8 cellular contexts compared by ENCODE assay signal in genomic region chr17:6069611-6070279, GRCh38. TPM values are rescaled to one million over a fixed set of nuclear protein-coding genes. Genes with fewer than 3 reads are reported as not detected.
DNase-seq lines count a peak whose midpoint lies in the region; ATAC-seq and TF ChIP-seq lines count a peak whose summit lies in the region.

No MANE protein-coding gene starts in this region.

- peak overlapping the region; percentile 29 for H3K4me3 Mint-ChIP-seq in activated CD8-positive, alpha-beta T cell treated with anti-CD3 and anti-CD28 coated beads, Interleukin-2, amount 10 ng/mL, durations not matched to agents 7 days and 5 days
- H3K4me3 Mint-ChIP-seq in progenitor cell of endocrine pancreas (ENCODE audit: low read depth): peak overlapping the region; percentile 85

- H3K9me3 ChIP-seq in left ventricle myocardium inferior (replicated peaks): no peaks in the 10 kb centered on the region

- peak overlapping the region; percentile 79 for H3K4me3 ChIP-seq in left ventricle myocardium inferior

- H3K27ac Mint-ChIP-seq in activated CD8-positive, alpha-beta T cell treated with anti-CD3 and anti-CD28 coated beads, Interleukin-2, amount 10 ng/mL, durations not matched to agents 7 days and 5 days: no peak overlapping the region
- H3K27ac Mint-ChIP-seq in progenitor cell of endocrine pancreas: peak overlapping the region; percentile 21

- TF ChIP-seq CTCF in left ventricle myocardium inferior (IDR thresholded peaks at IDR 0.05; ENCODE audit: borderline replicate concordance) (no peak), progenitor cell of endocrine pancreas (IDR thresholded peaks at IDR 0.05; ENCODE audit: unreplicated experiment) (no peak), GM10248 (IDR thresholded peaks at IDR 0.05; ENCODE audit: control extremely low read depth, extremely low read depth, low read depth, missing control alignments) (no peak)

- H3K9me3 Mint-ChIP-seq in activated CD8-positive, alpha-beta T cell treated with anti-CD3 and anti-CD28 coated beads, Interleukin-2, amount 10 ng/mL, durations not matched to agents 7 days and 5 days (ENCODE audit: insufficient read depth): no peaks in the 10 kb centered on the region
- no peaks in the 10 kb centered on the region for H3K9me3 Mint-ChIP-seq in progenitor cell of endocrine pancreas (ENCODE audit: low read depth)

- H3K27me3 ChIP-seq in left ventricle myocardium inferior (ENCODE audit: low read depth): peaks cover 61% of the 10 kb centered on the region

- H3K27ac ChIP-seq in left ventricle myocardium inferior (replicated peaks): no peak overlapping the region

- DNase-seq in HEK293T (ENCODE audit: extremely low spot score) (peak; percentile 21), left ventricle myocardium inferior (no peak), progenitor cell of endocrine pancreas (ENCODE audit: low spot score, unreplicated experiment) (no peak), GM10248 (ENCODE audit: extremely low spot score) (no peak)
- DNase-seq in activated CD8-positive, alpha-beta T cell treated with anti-CD3 and anti-CD28 coated beads, Interleukin-2, amount 10 ng/mL, durations not matched to agents 7 days and 5 days: no peak
- DNase-seq in stimulated activated naive CD4-positive, alpha-beta T cell treated with Interleukin-2 at 50 U/mL for 16 hours (lab: John Stamatoyannopoulos, UW): no peak
- DNase-seq in activated CD8-positive, alpha-beta memory T cell treated with anti-CD3 and anti-CD28 coated beads for 24 hours: no peak

- H3K4me1 Mint-ChIP-seq in activated CD8-positive, alpha-beta T cell treated with anti-CD3 and anti-CD28 coated beads, Interleukin-2, amount 10 ng/mL, durations not matched to agents 7 days and 5 days (ENCODE audit: low read depth): peaks cover 8% of the 10 kb centered on the region
- H3K4me1 Mint-ChIP-seq in progenitor cell of endocrine pancreas (ENCODE audit: low read depth): peaks cover 10% of the 10 kb centered on the region

- intact Hi-C loops in left ventricle myocardium inferior (cut with micrococcal nuclease): no loop called here

- POLR2A ChIA-PET in HEK293T (lab: Yijun Ruan, JAX): no interaction called here
- POLR2A ChIA-PET in activated CD8-positive, alpha-beta T cell treated with anti-CD3 and anti-CD28 coated beads, Interleukin-2, amount 10 ng/mL, durations not matched to agents 7 days and 5 days (lab: Charles Lee): no interaction called here
- POLR2A ChIA-PET in GM10248 (lab: Yijun Ruan, JAX): no interaction called here

- no peaks in the 10 kb centered on the region for H3K36me3 ChIP-seq in left ventricle myocardium inferior

- CTCF ChIA-PET in HEK293T (lab: Yijun Ruan, JAX) (interaction anchor here (1.1 kb wide), 1 partner anchor 59 kb away, joined by 3 read pairs; no protein-coding TSS in a partner anchor), GM10248 (lab: Yijun Ruan, JAX) (interaction anchor here (1.2 to 1.7 kb wide), 2 partner anchors 12 to 20 kb away, joined by 4 to 5 read pairs; no protein-coding TSS in a partner anchor)
- CTCF ChIA-PET in activated CD8-positive, alpha-beta T cell treated with anti-CD3 and anti-CD28 coated beads, Interleukin-2, amount 10 ng/mL, durations not matched to agents 7 days and 5 days (lab: Charles Lee): interaction anchor here (1.5 kb wide), 1 partner anchor 11 kb away, joined by 8 read pairs; no protein-coding TSS in a partner anchor

- ATAC-seq in activated CD8-positive, alpha-beta T cell treated with anti-CD3 and anti-CD28 coated beads, Interleukin-2, amount 10 ng/mL, durations not matched to agents 7 days and 5 days: no peak
- no peak for ATAC-seq in HG02970 (IDR thresholded peaks at IDR 0.05; ENCODE audit: low FRiP score, unreplicated experiment)

- H3K4me1 ChIP-seq in left ventricle myocardium inferior: peaks cover 12% of the 10 kb centered on the region

- peaks cover 42% of the 10 kb centered on the region for H3K27me3 Mint-ChIP-seq in activated CD8-positive, alpha-beta T cell treated with anti-CD3 and anti-CD28 coated beads, Interleukin-2, amount 10 ng/mL, durations not matched to agents 7 days and 5 days (ENCODE audit: low read depth)
- H3K27me3 Mint-ChIP-seq in progenitor cell of endocrine pancreas: peaks cover 83% of the 10 kb centered on the region

- peaks cover 5% of the 10 kb centered on the region for H3K36me3 Mint-ChIP-seq in activated CD8-positive, alpha-beta T cell treated with anti-CD3 and anti-CD28 coated beads, Interleukin-2, amount 10 ng/mL, durations not matched to agents 7 days and 5 days (ENCODE audit: low read depth)
- no peaks in the 10 kb centered on the region for H3K36me3 Mint-ChIP-seq in progenitor cell of endocrine pancreas (ENCODE audit: insufficient read depth)

TF ChIP-seq in HEK293T, 16 proteins besides CTCF, POLR2A, EP300 and RAD21:
- TF ChIP-seq ZNF384 (IDR thresholded peaks at IDR 0.05): no peak
- no peak for TF ChIP-seq SUZ12 (IDR thresholded peaks at IDR 0.05)
- no peak for TF ChIP-seq SP1 (IDR thresholded peaks at IDR 0.05)
- no peak for TF ChIP-seq ARNT (IDR thresholded peaks at IDR 0.05)
- TF ChIP-seq, protein P1, sequence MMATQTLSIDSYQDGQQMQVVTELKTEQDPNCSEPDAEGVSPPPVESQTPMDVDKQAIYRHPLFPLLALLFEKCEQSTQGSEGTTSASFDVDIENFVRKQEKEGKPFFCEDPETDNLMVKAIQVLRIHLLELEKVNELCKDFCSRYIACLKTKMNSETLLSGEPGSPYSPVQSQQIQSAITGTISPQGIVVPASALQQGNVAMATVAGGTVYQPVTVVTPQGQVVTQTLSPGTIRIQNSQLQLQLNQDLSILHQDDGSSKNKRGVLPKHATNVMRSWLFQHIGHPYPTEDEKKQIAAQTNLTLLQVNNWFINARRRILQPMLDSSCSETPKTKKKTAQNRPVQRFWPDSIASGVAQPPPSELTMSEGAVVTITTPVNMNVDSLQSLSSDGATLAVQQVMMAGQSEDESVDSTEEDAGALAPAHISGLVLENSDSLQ (IDR thresholded peaks at IDR 0.05): no peak
- TF ChIP-seq BHLHE40 (IDR thresholded peaks at IDR 0.05; ENCODE audit: borderline replicate concordance): no peak

RNA-seq across cellular contexts. Expression of gene WSCD1, which starts 0.4 kb away (rescaled TPM):
- total RNA-seq in activated CD8-positive, alpha-beta T cell treated with anti-CD3 and anti-CD28 coated beads, Interleukin-2, amount 10 ng/mL, durations not matched to agents 7 days and 5 days: not detected
- total RNA-seq in left ventricle myocardium inferior (6.4 TPM), progenitor cell of endocrine pancreas (10.3 and 11.1 TPM in 2 replicates)
